ENCODE assay signal across 8 cellular contexts in genomic region chr10:102744374-102745051, GRCh38. TPM values are rescaled to one million over a fixed set of nuclear protein-coding genes. Genes with fewer than 3 reads are reported as not detected.
DNase-seq lines count a peak whose midpoint lies in the region; ATAC-seq lines count a peak whose summit lies in the region.

No MANE protein-coding gene starts in this region.

- ATAC-seq in HG03378 (IDR thresholded peaks at IDR 0.05; ENCODE audit: unreplicated experiment), result peak; percentile 4
- peak; percentile 15 to 32 for ATAC-seq in left cardiac atrium
- no peak for ATAC-seq in HG02588 (IDR thresholded peaks at IDR 0.05; ENCODE audit: unreplicated experiment)

- peaks cover 9% of the 10 kb centered on the region for H3K36me3 Mint-ChIP-seq in activated T-helper 2 cell treated with anti-CD3 and anti-CD28 coated beads, Interferon-gamma antibody, Interleukin-2, Interleukin-4, amounts not matched to agents 10 μg/mL and 5 μg/mL and 100 μg/mL, durations not matched to agents 14 hours and 24 hours and 36 hours (ENCODE audit: low read depth)

- peak overlapping the region; percentile 89 for H3K4me3 Mint-ChIP-seq in activated T-helper 2 cell treated with anti-CD3 and anti-CD28 coated beads, Interferon-gamma antibody, Interleukin-2, Interleukin-4, amounts not matched to agents 10 μg/mL and 5 μg/mL and 100 μg/mL, durations not matched to agents 14 hours and 24 hours and 36 hours (ENCODE audit: low read depth)

- H3K27me3 Mint-ChIP-seq in activated T-helper 2 cell treated with anti-CD3 and anti-CD28 coated beads, Interferon-gamma antibody, Interleukin-2, Interleukin-4, amounts not matched to agents 10 μg/mL and 5 μg/mL and 100 μg/mL, durations not matched to agents 14 hours and 24 hours and 36 hours (ENCODE audit: low read depth), result no peaks in the 10 kb centered on the region

- intact Hi-C loops in activated T-helper 2 cell treated with anti-CD3 and anti-CD28 coated beads, Interferon-gamma antibody, Interleukin-2, Interleukin-4, amounts not matched to agents 10 μg/mL and 5 μg/mL and 100 μg/mL, durations not matched to agents 14 hours and 24 hours and 36 hours (cut with micrococcal nuclease), result no loop called here
- intact Hi-C loops in left cardiac atrium (cut with DNase I), result no loop called here

- H3K9me3 Mint-ChIP-seq in activated T-helper 2 cell treated with anti-CD3 and anti-CD28 coated beads, Interferon-gamma antibody, Interleukin-2, Interleukin-4, amounts not matched to agents 10 μg/mL and 5 μg/mL and 100 μg/mL, durations not matched to agents 14 hours and 24 hours and 36 hours, result peaks cover 5% of the 10 kb centered on the region

- peaks cover 38% of the 10 kb centered on the region for H3K4me1 Mint-ChIP-seq in activated T-helper 2 cell treated with anti-CD3 and anti-CD28 coated beads, Interferon-gamma antibody, Interleukin-2, Interleukin-4, amounts not matched to agents 10 μg/mL and 5 μg/mL and 100 μg/mL, durations not matched to agents 14 hours and 24 hours and 36 hours (ENCODE audit: low read depth)

- peak; percentile 31 for DNase-seq in G401 (ENCODE audit: low spot score)
- DNase-seq in activated T-helper 2 cell treated with anti-CD3 and anti-CD28 coated beads, Interferon-gamma antibody, Interleukin-2, Interleukin-4, amounts not matched to agents 10 μg/mL and 5 μg/mL and 100 μg/mL, durations not matched to agents 14 hours and 24 hours and 36 hours (ENCODE audit: low spot score), result peak; percentile 12
- no peak for DNase-seq in left cardiac atrium
- peak; percentile 31 for DNase-seq in putamen (ENCODE audit: low spot score)
- DNase-seq in DMS153 (lab: John Stamatoyannopoulos, UW), result no peak
- DNase-seq in NCI-H1092 treated with DMSO at 0.1 percent for 48 hours (lab: John Stamatoyannopoulos, UW), result no peak

- H3K27ac Mint-ChIP-seq in activated T-helper 2 cell treated with anti-CD3 and anti-CD28 coated beads, Interferon-gamma antibody, Interleukin-2, Interleukin-4, amounts not matched to agents 10 μg/mL and 5 μg/mL and 100 μg/mL, durations not matched to agents 14 hours and 24 hours and 36 hours, result peak overlapping the region; percentile 88

- in situ Hi-C loops in G401 (cut with HindIII; ENCODE audit: low sequenced_read_pairs), result loop anchor here (5.0 kb wide), 1 partner anchor 88 kb away; no protein-coding TSS in a partner anchor

RNA-seq across cellular contexts. Expression of gene WBP1L, which starts 0.8 kb away (rescaled TPM):
- total RNA-seq in G401 (2014; rRNA removed; shearing (Covaris generic)), result 13.6 and 16.6 TPM in 2 replicates
- total RNA-seq in activated T-helper 2 cell treated with anti-CD3 and anti-CD28 coated beads, Interferon-gamma antibody, Interleukin-2, Interleukin-4, amounts not matched to agents 10 μg/mL and 5 μg/mL and 100 μg/mL, durations not matched to agents 14 hours and 24 hours and 36 hours, result 18.0 and 19.9 TPM in 2 replicates
- total RNA-seq in left cardiac atrium, result 10 to 100 TPM; 30.6 to 41.1 TPM

RNA-seq across cellular contexts. Expression of gene SFXN2, which starts 30.1 kb away (rescaled TPM):
- total RNA-seq in G401 (2014; rRNA removed; shearing (Covaris generic)), result 17.0 and 25.7 TPM in 2 replicates
- 52.2 and 54.0 TPM in 2 replicates for total RNA-seq in activated T-helper 2 cell treated with anti-CD3 and anti-CD28 coated beads, Interferon-gamma antibody, Interleukin-2, Interleukin-4, amounts not matched to agents 10 μg/mL and 5 μg/mL and 100 μg/mL, durations not matched to agents 14 hours and 24 hours and 36 hours
- 1 to 10 TPM; 3.2 to 4.0 TPM for total RNA-seq in left cardiac atrium

RNA-seq across cellular contexts. Expression of gene ARL3, which starts 30.3 kb away (rescaled TPM):
- 10.4 and 10.5 TPM in 2 replicates for total RNA-seq in G401 (2014; rRNA removed; shearing (Covaris generic))
- total RNA-seq in activated T-helper 2 cell treated with anti-CD3 and anti-CD28 coated beads, Interferon-gamma antibody, Interleukin-2, Interleukin-4, amounts not matched to agents 10 μg/mL and 5 μg/mL and 100 μg/mL, durations not matched to agents 14 hours and 24 hours and 36 hours, result 11.1 and 12.2 TPM in 2 replicates
- total RNA-seq in left cardiac atrium, result 10 to 100 TPM; 12.0 to 12.4 TPM

Comparison
In these comparisons a context has a peak if more than half of its experiments do, and no peak if none do; other contexts are left out.
1. DNase-seq: peak in G401 (single experiment), activated T-helper 2 cell treated with anti-CD3 and anti-CD28 coated beads, Interferon-gamma antibody, Interleukin-2, Interleukin-4, amounts not matched to agents 10 μg/mL and 5 μg/mL and 100 μg/mL, durations not matched to agents 14 hours and 24 hours and 36 hours (single experiment) and putamen (single experiment); none in left cardiac atrium (single experiment), DMS153 (single experiment) and NCI-H1092 treated with DMSO at 0.1 percent for 48 hours (single experiment).